ENCODE assay signal across 10 cellular contexts in the genomic region with DNA sequence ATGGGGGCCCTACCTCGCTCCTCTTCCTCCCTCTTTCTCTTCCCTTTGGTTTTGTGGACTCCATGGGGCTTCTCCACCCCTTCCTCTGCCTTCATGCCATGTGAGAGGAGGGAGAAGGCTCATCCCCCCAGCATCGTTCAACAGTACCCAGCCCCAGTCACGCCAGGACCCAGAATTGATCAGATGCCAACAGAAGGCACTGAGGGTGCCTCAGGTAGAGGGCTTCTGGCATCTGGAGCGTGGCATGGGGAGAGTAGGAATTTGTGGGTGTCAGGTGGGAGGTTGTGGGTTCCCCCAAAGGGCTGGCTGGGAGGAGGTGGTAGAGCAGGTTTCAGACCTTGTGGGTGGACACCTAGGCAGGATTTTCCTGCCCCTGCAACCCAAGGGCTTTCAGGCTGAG.
"Had no signal": no experiment of that assay in that cellular context is flagged by ENCODE, and none has a peak within 500 bp of the region (broad histone marks: within the 10 kb centered on the region; RNA-seq: fewer than 3 reads in every experiment).

No MANE protein-coding gene starts in this region.

- DNase-seq: NCI-H1436, NCI-H187, NCI-H2081 treated with DMSO at 0.1 percent for 48 hours, NCI-H2171, NCI-H510A, NCI-H524 treated with DMSO at 0.1 percent for 48 hours, SIG-M5 had no signal

- H3K27ac ChIP-seq: SJSA1, SK-N-MC had no signal

- H3K4me3 ChIP-seq: MG63, SJSA1, SK-N-MC had no signal
